Comparison of ENCODE assay signal across 9 cellular contexts in the genomic region with DNA sequence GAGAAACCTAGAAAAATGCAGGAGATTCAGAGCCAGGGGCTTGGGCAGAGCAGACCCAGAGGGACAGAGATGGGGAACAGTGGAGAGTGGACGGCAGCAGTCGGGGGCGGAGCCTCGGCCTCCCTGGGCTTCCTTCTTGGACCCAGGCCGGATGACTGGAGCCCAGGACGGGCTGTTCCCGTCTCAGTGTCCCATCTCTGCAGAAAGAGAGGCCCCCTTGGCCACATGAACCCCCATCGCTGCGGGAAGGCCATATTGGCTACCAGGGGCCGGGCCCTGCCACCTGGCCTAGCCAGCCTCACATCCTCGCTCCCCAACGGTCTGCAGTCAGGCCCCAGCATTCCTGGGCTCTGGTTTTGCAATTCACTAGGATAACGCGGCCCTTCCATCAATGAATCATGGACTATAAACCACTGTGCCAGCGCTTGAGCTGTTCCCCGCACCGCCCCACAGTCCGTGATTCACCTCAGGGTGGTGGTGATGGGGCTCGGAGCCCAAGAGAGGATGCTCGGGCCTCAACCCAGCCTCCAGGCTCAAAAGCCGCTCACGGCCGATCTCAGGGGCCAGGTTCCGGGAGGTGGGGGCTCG.
DNase-seq lines count a peak whose midpoint lies in the region; ATAC-seq, FAIRE-seq and TF ChIP-seq lines count a peak whose summit lies in the region.
"Had no signal": no experiment of that assay in that cellular context is flagged by ENCODE, and none has a peak within 500 bp of the region (broad histone marks: within the 10 kb centered on the region; RNA-seq: fewer than 3 reads in every experiment).

No MANE protein-coding gene starts in this region.

- no peaks in the 10 kb centered on the region for H3K27me3 Mint-ChIP-seq in progenitor cell of endocrine pancreas

- peak overlapping the region; percentile 95 for H3K27ac ChIP-seq in RWPE1

- H3K9me3 Mint-ChIP-seq in progenitor cell of endocrine pancreas (ENCODE audit: low read depth): no peaks in the 10 kb centered on the region

- no peak overlapping the region for H3K4me3 ChIP-seq in fibroblast of mammary gland (ENCODE audit: control insufficient read depth, low read depth, low read length)

- POLR2A ChIA-PET in RWPE1 (lab: Yijun Ruan, JAX; ENCODE audit: low non-redundant PET): no interaction called here

- peak overlapping the region; percentile 92 for H3K27ac Mint-ChIP-seq in progenitor cell of endocrine pancreas

- peaks cover 3% of the 10 kb centered on the region for H3K4me1 Mint-ChIP-seq in progenitor cell of endocrine pancreas (ENCODE audit: low read depth)

- no peak overlapping the region for H3K4me3 Mint-ChIP-seq in progenitor cell of endocrine pancreas (ENCODE audit: low read depth)

- H3K36me3 Mint-ChIP-seq in progenitor cell of endocrine pancreas (ENCODE audit: insufficient read depth): peaks cover 16% of the 10 kb centered on the region

- CTCF ChIA-PET in RWPE1 (lab: Yijun Ruan, JAX): interaction anchor here (0.6 to 1.2 kb wide), 3 partner anchors 12 to 300 kb away, joined by 3 to 6 read pairs (median 3); no protein-coding TSS in a partner anchor

- FAIRE-seq in GM19239 (lab: Jason Lieb, UNC): no peak

- no peak for ATAC-seq in GM21526 (IDR thresholded peaks at IDR 0.05; ENCODE audit: low FRiP score, unreplicated experiment)

- DNase-seq in AG20443 (ENCODE audit: low spot score) (peak; percentile 97), RWPE1 (ENCODE audit: low spot score) (peak; percentile 95), fibroblast of mammary gland (ENCODE audit: low read depth) (peak; percentile 96), progenitor cell of endocrine pancreas (ENCODE audit: low spot score, unreplicated experiment) (no peak), DMS79 treated with DMSO at 0.1 percent for 48 hours (lab: John Stamatoyannopoulos, UW) (no peak), GM19239 (ENCODE audit: insufficient read length, low spot score) (no peak)
- DNase-seq in effector CD4-positive, alpha-beta T cell: no peak
- DNase-seq: SHP77 had no signal

- TF ChIP-seq CTCF in RWPE1 (conservative IDR thresholded peaks at IDR 0.05; ENCODE audit: low read depth) (no peak), fibroblast of mammary gland (conservative IDR thresholded peaks at IDR 0.05; ENCODE audit: control insufficient read depth, insufficient read depth, low read depth, low read length) (no peak), progenitor cell of endocrine pancreas (IDR thresholded peaks at IDR 0.05; ENCODE audit: unreplicated experiment) (no peak)

Comparison
In these comparisons a context has a peak if more than half of its experiments do, and no peak if none do; other contexts are left out.
1. DNase-seq: peak in AG20443 (single experiment), RWPE1 (single experiment) and fibroblast of mammary gland (single experiment); none in progenitor cell of endocrine pancreas (single experiment), DMS79 treated with DMSO at 0.1 percent for 48 hours (single experiment), effector CD4-positive, alpha-beta T cell (single experiment) and GM19239 (single experiment).